ENCODE assay signal across 2 cellular contexts in genomic region chr2:232146294-232146693, GRCh38.
TF ChIP-seq lines count a peak whose summit lies in the region.

No MANE protein-coding gene starts in this region.

TF ChIP-seq in H1, 55 proteins besides CTCF, POLR2A, EP300 and RAD21 (continued from another document):
- TF ChIP-seq EGR1 (IDR thresholded peaks at IDR 0.05; ENCODE audit: borderline replicate concordance, low read depth, low read length), result no peak
- no peak for TF ChIP-seq RXRA (IDR thresholded peaks at IDR 0.05; ENCODE audit: insufficient read depth, low read depth, low read length)
- TF ChIP-seq BCL11A (IDR thresholded peaks at IDR 0.05; ENCODE audit: low read depth in 2 of 2, low read length in 2 of 2), result no peak
- no peak for TF ChIP-seq SIRT6 (IDR thresholded peaks at IDR 0.05; ENCODE audit: low read length)
- TF ChIP-seq TAF1 (IDR thresholded peaks at IDR 0.05; ENCODE audit: low read depth, low read length), result no peak
- no peak for TF ChIP-seq CBX8 (IDR thresholded peaks at IDR 0.05; ENCODE audit: borderline replicate concordance, low read depth, low read length)
- no peak for TF ChIP-seq CEBPB (IDR thresholded peaks at IDR 0.05; ENCODE audit: low read depth, low read length)
- TF ChIP-seq RFX5 (IDR thresholded peaks at IDR 0.05; ENCODE audit: borderline replicate concordance, low read depth, low read length), result no peak
- TF ChIP-seq SAP30 (IDR thresholded peaks at IDR 0.05; ENCODE audit: insufficient read depth, insufficient replicate concordance, low read length), result no peak

TF ChIP-seq in HEK293T, 16 proteins besides CTCF, POLR2A, EP300 and RAD21 (continued from another document):
- TF ChIP-seq PKNOX1 (IDR thresholded peaks at IDR 0.05) (no peak), SUZ12 (IDR thresholded peaks at IDR 0.05) (no peak), SP1 (IDR thresholded peaks at IDR 0.05) (no peak), ARNT (IDR thresholded peaks at IDR 0.05) (no peak), BHLHE40 (IDR thresholded peaks at IDR 0.05; ENCODE audit: borderline replicate concordance) (no peak), ZNF384 (IDR thresholded peaks at IDR 0.05) (no peak), FOXM1 (IDR thresholded peaks at IDR 0.05; ENCODE audit: borderline replicate concordance) (no peak), CTBP1 (IDR thresholded peaks at IDR 0.05; ENCODE audit: borderline replicate concordance) (no peak), FOXA1 (IDR thresholded peaks at IDR 0.05) (no peak), TARDBP (IDR thresholded peaks at IDR 0.05) (no peak), NFRKB (IDR thresholded peaks at IDR 0.05) (no peak), ELF4 (IDR thresholded peaks at IDR 0.05) (no peak)
